2 cellular contexts compared by ENCODE assay signal in genomic region chr10:116888380-116889055, GRCh38.
TF ChIP-seq lines count a peak whose summit lies in the region.

No MANE protein-coding gene starts in this region.

TF ChIP-seq in IMR-90, 13 proteins besides CTCF, POLR2A, EP300 and RAD21:
- peak; percentile 92 for TF ChIP-seq CEBPB (IDR thresholded peaks at IDR 0.05; ENCODE audit: low read depth, low read length)
- TF ChIP-seq MAFK (IDR thresholded peaks at IDR 0.05; ENCODE audit: low read depth, low read length), result no peak
- TF ChIP-seq BHLHE40 (IDR thresholded peaks at IDR 0.05; ENCODE audit: low read depth, low read length), result 0 out of 2 replicates have a peak, but pooled peaks have one; percentile 19

TF ChIP-seq in endothelial cell of umbilical vein, 7 proteins besides CTCF, POLR2A, EP300 and RAD21:
- TF ChIP-seq FOS (IDR thresholded peaks at IDR 0.05; ENCODE audit: borderline replicate concordance, insufficient read depth, low read length), result peak; percentile 62
- no peak for TF ChIP-seq MAX (IDR thresholded peaks at IDR 0.05; ENCODE audit: insufficient read depth, insufficient read length)
- no peak for TF ChIP-seq MYC (IDR thresholded peaks at IDR 0.05; ENCODE audit: low read depth, low read length)
- peak; percentile 78 for TF ChIP-seq JUN (IDR thresholded peaks at IDR 0.05; ENCODE audit: borderline replicate concordance, insufficient read depth, insufficient read length, low read depth)
- TF ChIP-seq EZH2 (IDR thresholded peaks at IDR 0.05; ENCODE audit: borderline replicate concordance, low read depth, low read length, severe bottlenecking), result no peak
- TF ChIP-seq GATA2 (IDR thresholded peaks at IDR 0.05; ENCODE audit: insufficient read depth, insufficient read length, low read depth, low read length), result no peak
- TF ChIP-seq POLR2AphosphoS5 (IDR thresholded peaks at IDR 0.05; ENCODE audit: insufficient read depth, low read depth, low read length), result no peak
